ENCODE assay signal across 9 cellular contexts in the genomic region with DNA sequence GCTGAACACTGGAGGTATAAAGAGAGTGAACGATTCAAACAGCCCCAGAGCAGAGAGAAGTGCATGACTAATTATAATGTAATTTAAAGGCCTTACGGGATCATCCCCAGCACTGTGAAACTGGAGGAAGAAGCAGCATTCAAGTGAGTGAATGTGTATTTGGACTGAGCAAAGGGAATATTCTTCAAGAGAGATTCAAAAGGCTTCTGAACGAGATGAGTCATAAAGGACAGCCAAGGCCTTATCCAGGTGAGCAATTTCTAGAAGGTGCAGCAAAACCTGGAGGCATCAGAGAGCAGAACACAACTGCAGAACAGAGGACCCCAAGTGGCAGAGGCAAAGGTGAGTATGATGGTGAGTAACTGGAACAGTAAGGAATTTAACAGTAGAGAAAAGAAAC.
DNase-seq lines count a peak whose midpoint lies in the region; ATAC-seq and TF ChIP-seq lines count a peak whose summit lies in the region.
"Had no signal": no experiment of that assay in that cellular context is flagged by ENCODE, and none has a peak within 500 bp of the region (broad histone marks: within the 10 kb centered on the region; RNA-seq: fewer than 3 reads in every experiment).

No MANE protein-coding gene starts in this region.

- DNase-seq in foreskin keratinocyte (peak; percentile 81 to 94), NCI-H82 (lab: John Stamatoyannopoulos, UW) (no peak), retina (no peak)
- DNase-seq in naive thymus-derived CD4-positive, alpha-beta T cell, result no peak
- DNase-seq in stimulated activated CD4-positive, alpha-beta T cell treated with anti-CD3 and anti-CD28 coated beads, Interleukin-4, amount 100 ng/mL, for 1 hour, result no peak

- POLR2A ChIA-PET in naive thymus-derived CD4-positive, alpha-beta T cell (lab: Charles Lee), result no interaction called here

- intact Hi-C loops in naive thymus-derived CD4-positive, alpha-beta T cell (cut with micrococcal nuclease), result loop anchor here in 1 of 2 donors (2.0 kb wide), 1 partner anchor 17 kb away; no protein-coding TSS in a partner anchor

- no peaks in the 10 kb centered on the region for H3K9me3 ChIP-seq in naive thymus-derived CD4-positive, alpha-beta T cell (ENCODE audit: control insufficient read depth in 2 of 3, low read length in 3 of 3)
- H3K9me3 ChIP-seq: thoracic aorta had no signal

- no peak overlapping the region for H3K4me3 ChIP-seq in naive thymus-derived CD4-positive, alpha-beta T cell (ENCODE audit: low read length)
- H3K4me3 ChIP-seq: thoracic aorta had no signal

- CTCF ChIA-PET in naive thymus-derived CD4-positive, alpha-beta T cell (lab: Charles Lee), result no interaction called here

- peak; percentile 61 for ATAC-seq in GM18502 (IDR thresholded peaks at IDR 0.05; ENCODE audit: poor library complexity, unreplicated experiment)
- peak; percentile 58 for ATAC-seq in GM21528 (IDR thresholded peaks at IDR 0.05; ENCODE audit: low FRiP score, unreplicated experiment)
- peak; percentile 35 for ATAC-seq in HG03469 (IDR thresholded peaks at IDR 0.05; ENCODE audit: unreplicated experiment)
- ATAC-seq in foreskin keratinocyte, result peak; percentile 93
- no peak for ATAC-seq in naive thymus-derived CD4-positive, alpha-beta T cell

- H3K36me3 Mint-ChIP-seq in naive thymus-derived CD4-positive, alpha-beta T cell, result peaks cover 0 to 19% (median 0%) of the 10 kb centered on the region in 5 donors

- H3K36me3 ChIP-seq in naive thymus-derived CD4-positive, alpha-beta T cell (ENCODE audit: control insufficient read depth in 2 of 3, insufficient read depth in 3 of 3, low read length in 3 of 3), result no peaks in the 10 kb centered on the region
- H3K36me3 ChIP-seq: thoracic aorta had no signal

- H3K27ac Mint-ChIP-seq in naive thymus-derived CD4-positive, alpha-beta T cell, result peak overlapping the region in 1 of 9 donors; percentile 27

- no peak overlapping the region for H3K4me3 Mint-ChIP-seq in naive thymus-derived CD4-positive, alpha-beta T cell

- peaks cover 0 to 10% (median 0%) of the 10 kb centered on the region in 11 donors for H3K9me3 Mint-ChIP-seq in naive thymus-derived CD4-positive, alpha-beta T cell

- peak overlapping the region; percentile 21 for H3K27ac ChIP-seq in foreskin keratinocyte
- no peak overlapping the region for H3K27ac ChIP-seq in naive thymus-derived CD4-positive, alpha-beta T cell (ENCODE audit: low read depth, low read length)
- H3K27ac ChIP-seq: thoracic aorta had no signal

- TF ChIP-seq CTCF in foreskin keratinocyte (conservative IDR thresholded peaks at IDR 0.05), result peak; percentile 14

- peaks cover 0 to 22% (median 0%) of the 10 kb centered on the region in 7 donors for H3K4me1 Mint-ChIP-seq in naive thymus-derived CD4-positive, alpha-beta T cell

- H3K27me3 Mint-ChIP-seq in naive thymus-derived CD4-positive, alpha-beta T cell, result no peaks in the 10 kb centered on the region

- H3K4me1 ChIP-seq in foreskin keratinocyte, result peaks cover 14% of the 10 kb centered on the region
- H3K4me1 ChIP-seq in naive thymus-derived CD4-positive, alpha-beta T cell (ENCODE audit: control insufficient read depth in 2 of 2, insufficient read depth in 2 of 2, low read length in 2 of 2), result no peaks in the 10 kb centered on the region

- no peaks in the 10 kb centered on the region for H3K27me3 ChIP-seq in foreskin keratinocyte
- H3K27me3 ChIP-seq in naive thymus-derived CD4-positive, alpha-beta T cell (ENCODE audit: control insufficient read depth in 2 of 2, insufficient read depth in 2 of 2, low read length in 2 of 2), result no peaks in the 10 kb centered on the region

Comparison
In these comparisons a context has a peak if more than half of its experiments do, and no peak if none do; other contexts are left out.
1. DNase-seq: peak in foreskin keratinocyte (2 of 2); none in naive thymus-derived CD4-positive, alpha-beta T cell (0 of 9), NCI-H82 (single experiment), stimulated activated CD4-positive, alpha-beta T cell treated with anti-CD3 and anti-CD28 coated beads, Interleukin-4, amount 100 ng/mL, for 1 hour (single experiment) and retina (single experiment).